In the genomic region with DNA sequence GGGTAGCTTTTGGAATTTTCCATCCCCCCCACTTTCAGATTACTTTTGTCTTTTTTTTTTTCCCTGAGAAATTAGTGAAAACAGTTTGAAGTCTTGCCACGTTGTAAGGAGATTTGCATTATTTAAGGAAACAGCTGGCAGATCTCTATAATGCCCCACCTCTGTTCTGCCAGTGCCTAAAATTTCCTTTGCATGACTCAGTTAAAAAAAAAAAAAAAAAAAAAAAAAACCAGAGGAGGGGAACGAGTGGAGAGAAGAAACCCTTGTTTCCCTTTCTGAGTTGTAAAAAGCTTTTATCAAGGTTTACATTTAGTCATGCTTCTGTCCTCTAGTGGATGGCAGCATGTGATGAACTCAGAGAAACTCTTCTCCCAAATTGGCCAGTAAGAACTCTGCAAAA, we compare ENCODE assay signal across 9 cellular contexts. TPM values are rescaled to one million over a fixed set of nuclear protein-coding genes. Genes with fewer than 3 reads are reported as not detected.
A peak's percentile ranks its signal among the peaks of the same experiment; 100 is the strongest.
DNase-seq lines count a peak whose midpoint lies in the region; TF ChIP-seq lines count a peak whose summit lies in the region.
"Had no signal": no experiment of that assay in that cellular context is flagged by ENCODE, and none has a peak within 500 bp of the region (broad histone marks: within the 10 kb centered on the region; RNA-seq: fewer than 3 reads in every experiment).

No MANE protein-coding gene starts in this region.

- H3K36me3 ChIP-seq in SJSA1 (no peaks in the 10 kb centered on the region), smooth muscle cell (ENCODE audit: low read depth) (no peaks in the 10 kb centered on the region)

- H3K79me2 ChIP-seq in smooth muscle cell (ENCODE audit: low read depth) = peaks cover 26% of the 10 kb centered on the region

- H3K4me2 ChIP-seq in smooth muscle cell = peak overlapping the region; percentile 34

- no peak for TF ChIP-seq POLR2A in erythroblast (IDR thresholded peaks at IDR 0.05; ENCODE audit: low read length)

- peaks cover 23% of the 10 kb centered on the region for H3F3A ChIP-seq in smooth muscle cell (ENCODE audit: low read depth)

- H3K4me1 ChIP-seq in SJSA1 (replicated peaks) (peaks cover 25% of the 10 kb centered on the region), smooth muscle cell (ENCODE audit: low read depth) (peaks cover 52% of the 10 kb centered on the region)

- H2AFZ ChIP-seq in smooth muscle cell (ENCODE audit: low read depth) = no peak overlapping the region

- WGBS in smooth muscle cell (ENCODE audit: low lambda C conversion rate) = 5% methylated on average over 2 of the region's 2 CpGs

- TF ChIP-seq CTCF in smooth muscle cell (IDR thresholded peaks at IDR 0.05; ENCODE audit: borderline replicate concordance, insufficient read depth, poor library complexity, severe bottlenecking) = no peak

- peak overlapping the region; percentile 6 for H3K9ac ChIP-seq in smooth muscle cell (ENCODE audit: low read depth)

- H4K20me1 ChIP-seq in smooth muscle cell (ENCODE audit: low read depth) = peaks cover 13% of the 10 kb centered on the region

- peak; percentile 70 for DNase-seq in H4 (ENCODE audit: low spot score)
- peak in 1 of 2 experiments; percentile 89 for DNase-seq in SJSA1 (ENCODE audit: low read depth in 1 of 2, low spot score in 2 of 2)
- peak; percentile 43 for DNase-seq in fibroblast of the conjunctiva (ENCODE audit: low read depth)
- no peak for DNase-seq in smooth muscle cell (lab: John Stamatoyannopoulos, UW; ENCODE audit: unreplicated experiment)
- no peak for DNase-seq in NCI-H2081 treated with DMSO at 0.1 percent for 48 hours (lab: John Stamatoyannopoulos, UW)
- DNase-seq in erythroblast (lab: John Stamatoyannopoulos, UW) = no peak
- no peak for DNase-seq in NCI-H2196 (lab: John Stamatoyannopoulos, UW; ENCODE audit: unreplicated experiment)
- DNase-seq in NCI-H146 (lab: John Stamatoyannopoulos, UW) = no peak
- DNase-seq: activated naive CD4-positive, alpha-beta T cell treated with anti-CD3 and anti-CD28 coated beads, Interleukin-2, amount 50 U/mL, for 16 hours had no signal

- H3K27ac ChIP-seq in SJSA1 (peak overlapping the region; percentile 79), smooth muscle cell (ENCODE audit: low read depth) (peak overlapping the region; percentile 70)

- no peaks in the 10 kb centered on the region for H3K27me3 ChIP-seq in SJSA1 (replicated peaks)
- H3K27me3 ChIP-seq in smooth muscle cell (ENCODE audit: low read depth) = no peaks in the 10 kb centered on the region

- no peaks in the 10 kb centered on the region for H3K9me3 ChIP-seq in SJSA1 (replicated peaks)
- H3K9me3 ChIP-seq in smooth muscle cell (replicated peaks; ENCODE audit: low read depth) = no peaks in the 10 kb centered on the region

- H3K4me3 ChIP-seq in SJSA1 = no peak overlapping the region
- H3K4me3 ChIP-seq in smooth muscle cell = peak overlapping the region; percentile 20

RNA-seq across cellular contexts. Expression of a gene that starts 33.5 kb away (rescaled TPM):
- 7.5 and 8.6 TPM in 2 replicates for total RNA-seq in H4 (2014; rRNA removed; shearing (Covaris generic))
- 21.2 and 22.2 TPM in 2 replicates for total RNA-seq in SJSA1 (2014; rRNA removed; shearing (Covaris generic))
- total RNA-seq in smooth muscle cell = 24.1 and 31.1 TPM in 2 replicates
- polyA plus RNA-seq in smooth muscle cell = 5.7 and 7.6 TPM in 2 replicates

Comparison
In these comparisons a context has a peak if more than half of its experiments do, and no peak if none do; other contexts are left out.
1. DNase-seq: peak in H4 (single experiment) and fibroblast of the conjunctiva (single experiment); none in smooth muscle cell (single experiment), NCI-H2081 treated with DMSO at 0.1 percent for 48 hours (single experiment), erythroblast (0 of 2), NCI-H2196 (single experiment) and NCI-H146 (single experiment).